In the genomic region with DNA sequence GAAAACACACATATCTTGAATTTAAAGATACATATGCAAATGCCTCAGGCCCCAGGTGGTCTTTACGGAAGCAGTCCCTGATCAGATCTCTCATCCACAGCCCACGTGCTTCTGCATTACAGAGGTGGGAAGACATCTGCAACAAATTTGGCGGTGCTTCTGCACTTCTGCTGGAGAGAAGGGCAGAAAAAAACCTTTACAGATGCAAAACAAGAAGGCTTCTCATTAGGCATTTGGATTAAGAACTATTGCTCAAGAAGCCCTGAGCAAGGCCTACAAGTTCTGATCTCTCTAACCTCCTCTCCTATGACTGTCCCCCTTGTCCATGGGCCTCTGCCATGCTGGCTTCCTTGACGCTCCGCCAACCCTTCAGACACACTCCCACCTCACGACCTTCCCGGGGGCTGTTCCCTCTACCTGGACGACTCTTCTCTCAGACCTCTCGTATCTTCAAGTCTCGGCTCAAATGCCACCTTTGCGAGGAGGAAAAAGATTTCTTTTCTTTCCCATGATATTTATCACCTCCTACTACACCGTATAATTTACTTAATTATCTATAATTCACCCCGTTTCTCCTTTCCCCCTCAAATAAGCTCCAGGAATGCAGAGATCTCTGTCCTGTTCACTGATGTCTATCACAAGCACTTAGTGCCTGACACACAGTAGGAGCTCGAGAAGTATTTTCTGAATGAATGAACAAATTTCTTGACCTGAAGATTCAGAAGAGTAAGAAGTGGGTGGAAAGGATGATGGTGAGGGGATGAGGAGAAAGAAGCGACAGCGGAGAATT, we compare ENCODE assay signal across 8 cellular contexts. TPM values are rescaled to one million over a fixed set of nuclear protein-coding genes. Genes with fewer than 3 reads are reported as not detected.
DNase-seq lines count a peak whose midpoint lies in the region; ATAC-seq, FAIRE-seq and TF ChIP-seq lines count a peak whose summit lies in the region.

No MANE protein-coding gene starts in this region.

- H3K4me2 ChIP-seq in endothelial cell of umbilical vein (ENCODE audit: insufficient read depth, low read length) = peak overlapping the region; percentile 97
- peak overlapping the region; percentile 84 for H3K4me2 ChIP-seq in osteoblast (ENCODE audit: insufficient read depth, low read length)

- no peak for FAIRE-seq in endothelial cell of umbilical vein (lab: Jason Lieb, UNC)

- TF ChIP-seq CTCF in GM10266 (IDR thresholded peaks at IDR 0.05; ENCODE audit: control insufficient read depth, insufficient read depth, low read depth, missing control alignments) (no peak), endothelial cell of umbilical vein (IDR thresholded peaks at IDR 0.05; ENCODE audit: extremely low read depth in 1 of 2, insufficient read depth in 1 of 2, low read depth in 1 of 2, low read length in 2 of 2) (no peak), osteoblast (IDR thresholded peaks at IDR 0.05; ENCODE audit: extremely low read depth, low read depth, low read length) (no peak)

- POLR2A ChIA-PET in endothelial cell of umbilical vein (lab: Charles Lee) = no interaction called here

- H4K20me1 ChIP-seq in endothelial cell of umbilical vein (replicated peaks; ENCODE audit: control insufficient read depth, extremely low read depth, insufficient read depth, low read length) (peaks cover 3% of the 10 kb centered on the region), osteoblast (ENCODE audit: insufficient read depth, low read length) (peaks cover 6% of the 10 kb centered on the region)

- peak overlapping the region; percentile 92 for H3K27ac ChIP-seq in endothelial cell of umbilical vein (ENCODE audit: insufficient read depth, low read depth, low read length)
- peak overlapping the region; percentile 87 for H3K27ac ChIP-seq in osteoblast (ENCODE audit: low read depth, low read length)

- intact Hi-C loops in endothelial cell of umbilical vein (cut with micrococcal nuclease) = loop anchor here (2.0 kb wide), 1 partner anchor 79 kb away; no protein-coding TSS in a partner anchor

- no peaks in the 10 kb centered on the region for H3K27me3 ChIP-seq in endothelial cell of umbilical vein (ENCODE audit: control insufficient read depth in 2 of 2, insufficient read depth in 2 of 2, low read length in 2 of 2)
- H3K27me3 ChIP-seq in osteoblast (ENCODE audit: insufficient read depth, low read length) = no peaks in the 10 kb centered on the region

- CTCF ChIA-PET in endothelial cell of umbilical vein (lab: Charles Lee) = interaction anchor here (2.8 kb wide), 1 partner anchor 79 kb away, joined by 12 read pairs; no protein-coding TSS in a partner anchor

- H3K4me3 ChIP-seq in endothelial cell of umbilical vein (replicated peaks in 1 of 3; ENCODE audit: insufficient read depth in 1 of 3, low read depth in 1 of 3, low read length in 3 of 3) = peak overlapping the region; percentile 55 to 86 (median 80)
- H3K4me3 ChIP-seq in osteoblast (ENCODE audit: insufficient read depth, low read length) = peak overlapping the region; percentile 88

- BruUV-seq in endothelial cell of umbilical vein (replicated peaks; lab: Mats Ljungman, UMichigan) = TSS peak; percentile 22

- H3K9me3 ChIP-seq in endothelial cell of umbilical vein (replicated peaks; ENCODE audit: control insufficient read depth, insufficient read depth, low read length) (no peaks in the 10 kb centered on the region), osteoblast (ENCODE audit: low read depth, low read length) (no peaks in the 10 kb centered on the region)

- H2AFZ ChIP-seq in endothelial cell of umbilical vein (ENCODE audit: low read depth, low read length) (peak overlapping the region; percentile 59), osteoblast (ENCODE audit: low read length) (peak overlapping the region; percentile 82)

- dilution Hi-C loops in endothelial cell of umbilical vein (cut with MboI; ENCODE audit: extremely low pct_ligation_motif_present, low sequenced_read_pairs) = no loop called here

- ATAC-seq in GM18502 (IDR thresholded peaks at IDR 0.05; ENCODE audit: poor library complexity, unreplicated experiment) (no peak), HG03135 (IDR thresholded peaks at IDR 0.05; ENCODE audit: unreplicated experiment) (no peak), GM19328 (IDR thresholded peaks at IDR 0.05; ENCODE audit: unreplicated experiment) (no peak), GM21825 (IDR thresholded peaks at IDR 0.05; ENCODE audit: unreplicated experiment) (no peak)

- H3K4me1 ChIP-seq in endothelial cell of umbilical vein (ENCODE audit: control insufficient read depth, extremely low read depth, insufficient read depth, low read length) = peaks cover 7% of the 10 kb centered on the region
- H3K4me1 ChIP-seq in osteoblast (ENCODE audit: insufficient read depth, low read length) = peaks cover 8% of the 10 kb centered on the region

- no peak for TF ChIP-seq POLR2A in endothelial cell of umbilical vein (IDR thresholded peaks at IDR 0.05; ENCODE audit: low read depth, low read length)

- H3K79me2 ChIP-seq in endothelial cell of umbilical vein (ENCODE audit: control insufficient read depth, insufficient read depth, low read length) = peaks cover 53% of the 10 kb centered on the region
- peaks cover 56% of the 10 kb centered on the region for H3K79me2 ChIP-seq in osteoblast (ENCODE audit: insufficient read depth, low read length)

- DNase-seq in GM10266 (ENCODE audit: extremely low spot score) = peak; percentile 51
- DNase-seq in OCI-M1 (lab: John Stamatoyannopoulos, UW) = peak; percentile 35
- DNase-seq in endothelial cell of umbilical vein (ENCODE audit: low read depth, low spot score) = no peak
- DNase-seq in osteoblast (ENCODE audit: insufficient read length, low spot score, missing footprints) = no peak

- H3K9me1 ChIP-seq in endothelial cell of umbilical vein (replicated peaks; ENCODE audit: control insufficient read depth, extremely low read depth, insufficient read depth, low read length) = no peaks in the 10 kb centered on the region

- H3K9ac ChIP-seq in endothelial cell of umbilical vein (replicated peaks; ENCODE audit: extremely low read depth, insufficient read depth, low read length) = peak overlapping the region; percentile 97

- no peaks in the 10 kb centered on the region for H3K36me3 ChIP-seq in endothelial cell of umbilical vein (ENCODE audit: control insufficient read depth in 2 of 2, extremely low read depth in 1 of 2, insufficient read depth in 2 of 2, low read length in 2 of 2)
- no peaks in the 10 kb centered on the region for H3K36me3 ChIP-seq in osteoblast (ENCODE audit: insufficient read depth, low read length)

TF ChIP-seq in endothelial cell of umbilical vein, 7 proteins besides CTCF, POLR2A, EP300 and RAD21:
- no peak for TF ChIP-seq EZH2 (IDR thresholded peaks at IDR 0.05; ENCODE audit: borderline replicate concordance, low read depth, low read length, severe bottlenecking)
- no peak for TF ChIP-seq JUN (IDR thresholded peaks at IDR 0.05; ENCODE audit: borderline replicate concordance, insufficient read depth, insufficient read length, low read depth)
- no peak for TF ChIP-seq POLR2AphosphoS5 (IDR thresholded peaks at IDR 0.05; ENCODE audit: insufficient read depth, low read depth, low read length)
- TF ChIP-seq MAX (IDR thresholded peaks at IDR 0.05; ENCODE audit: insufficient read depth, insufficient read length) = no peak
- TF ChIP-seq GATA2 (IDR thresholded peaks at IDR 0.05; ENCODE audit: insufficient read depth, insufficient read length, low read depth, low read length) = no peak
- TF ChIP-seq FOS (IDR thresholded peaks at IDR 0.05; ENCODE audit: borderline replicate concordance, insufficient read depth, low read length) = no peak
- TF ChIP-seq MYC (IDR thresholded peaks at IDR 0.05; ENCODE audit: low read depth, low read length) = no peak

RNA-seq across cellular contexts. Expression of gene MTMR12, which starts 1.1 kb away (rescaled TPM):
- total RNA-seq in endothelial cell of umbilical vein (35.4 and 38.6 TPM in 2 replicates), osteoblast (17.7 and 20.6 TPM in 2 replicates)
- 16.2 and 18.2 TPM in 2 replicates for polyA plus RNA-seq in endothelial cell of umbilical vein
- 16.6 and 17.3 TPM in 2 replicates for polyA plus RNA-seq in endothelial cell of umbilical vein (2011; cell fraction: cytosol; rRNA removed)
- polyA plus RNA-seq in endothelial cell of umbilical vein (2011; cell fraction: nucleus; rRNA removed) = 22.5 and 22.6 TPM in 2 replicates
- polyA plus RNA-seq in endothelial cell of umbilical vein (2012) = 15.4 and 19.6 TPM in 2 replicates
- polyA minus RNA-seq in endothelial cell of umbilical vein = 32.8 and 36.9 TPM in 2 replicates
- 22.9 TPM for polyA minus RNA-seq in endothelial cell of umbilical vein (2011; cell fraction: cytosol; rRNA and poly(A)+ RNA removed)
- 35.2 and 39.8 TPM in 2 replicates for polyA minus RNA-seq in endothelial cell of umbilical vein (2011; cell fraction: nucleus; rRNA and poly(A)+ RNA removed)

Comparison
In these comparisons a context has a peak if more than half of its experiments do, and no peak if none do; other contexts are left out.
1. DNase-seq: peak in GM10266 (single experiment) and OCI-M1 (single experiment); none in endothelial cell of umbilical vein (single experiment) and osteoblast (single experiment).